In genomic region chr10:59098811-59099452, GRCh38 we compare ENCODE assay signal across 1 cellular context.
TF ChIP-seq lines count a peak whose summit lies in the region.

No MANE protein-coding gene starts in this region.

TF ChIP-seq in GM23338, 12 proteins besides CTCF, POLR2A, EP300 and RAD21 (continued from another document):
- TF ChIP-seq ZNF462 (CRISPR knock-in tag; IDR thresholded peaks at IDR 0.05) (no peak), NANOG (IDR thresholded peaks at IDR 0.05; ENCODE audit: borderline replicate concordance) (no peak), STAT1 (IDR thresholded peaks at IDR 0.05; ENCODE audit: unreplicated experiment) (no peak), REST (IDR thresholded peaks at IDR 0.05; ENCODE audit: unreplicated experiment) (no peak), CREB1 (CRISPR knock-in tag; IDR thresholded peaks at IDR 0.05; ENCODE audit: low read depth) (no peak), EZH2 (IDR thresholded peaks at IDR 0.05; ENCODE audit: low read depth, unreplicated experiment) (no peak), POLR2AphosphoS5 (IDR thresholded peaks at IDR 0.05; ENCODE audit: low read depth) (no peak), ETS1 (IDR thresholded peaks at IDR 0.05) (no peak)
